Comparison of ENCODE assay signal across 27 cellular contexts in genomic region chr2:197405582-197405981, GRCh38.
"Had no signal": no experiment of that assay in that cellular context is flagged by ENCODE, and none has a peak within 500 bp of the region (broad histone marks: within the 10 kb centered on the region; RNA-seq: fewer than 3 reads in every experiment).

No MANE protein-coding gene starts in this region.

- H3K9me3 ChIP-seq: esophagus muscularis mucosa, heart right ventricle, lower lobe of right lung, ovary, psoas muscle, suprapubic skin, transverse colon, upper lobe of right lung, uterus had no signal

- ATAC-seq: foreskin keratinocyte; heart right ventricle; left ventricle myocardium superior; lower lobe of right lung; natural killer cell; psoas muscle; right cardiac atrium; stimulated activated naive CD8-positive, alpha-beta T cell treated with anti-CD3 and anti-CD28 coated beads, Interleukin-15, amount 100 ng/mL, for 72 hours; upper lobe of right lung had no signal

- H3K4me1 ChIP-seq: esophagus muscularis mucosa, foreskin keratinocyte, heart right ventricle, lower lobe of right lung, psoas muscle, suprapubic skin, transverse colon, upper lobe of right lung, uterus had no signal

- H3K27ac ChIP-seq: esophagus muscularis mucosa, foreskin keratinocyte, heart right ventricle, lower lobe of right lung, ovary, psoas muscle, skin epidermis, suprapubic skin, transverse colon, upper lobe of right lung, uterus had no signal

- FAIRE-seq: colon, endothelial cell of umbilical vein had no signal

- H3K27me3 ChIP-seq: esophagus muscularis mucosa, foreskin keratinocyte, heart right ventricle, ovary, suprapubic skin, transverse colon, upper lobe of right lung, uterus had no signal

- H3K36me3 ChIP-seq: ovary, uterus had no signal

- DNase-seq: effector CD8-positive, alpha-beta T cell; endodermal cell; foreskin keratinocyte; glutamatergic neuron; heart right ventricle; hippocampal formation; islet precursor cell; left ventricle myocardium superior; lower lobe of right lung; natural killer cell; occipital lobe; ovary; posterior cingulate gyrus; psoas muscle; right cardiac atrium; stimulated activated CD4-positive, alpha-beta T cell treated with anti-CD3 and anti-CD28 coated beads, Interleukin-15, amount 100 ng/mL, for 24 hours; stimulated activated CD4-positive, alpha-beta T cell treated with anti-CD3 and anti-CD28 coated beads, Interleukin-2, amount 100 ng/mL, for 48 hours; stimulated activated naive CD4-positive, alpha-beta T cell; stimulated activated naive CD8-positive, alpha-beta T cell treated with anti-CD3 and anti-CD28 coated beads, Interleukin-15, amount 100 ng/mL, for 72 hours; transverse colon; upper lobe of right lung; uterus had no signal

- H3K4me3 ChIP-seq: esophagus muscularis mucosa, heart right ventricle, lower lobe of right lung, ovary, psoas muscle, skin epidermis, suprapubic skin, transverse colon, upper lobe of right lung, uterus had no signal
